Comparison of ENCODE assay signal across 1 cellular context in genomic region chr10:112631501-112632410, GRCh38.
A peak's percentile ranks its signal among the peaks of the same experiment; 100 is the strongest.
TF ChIP-seq lines count a peak whose summit lies in the region.

No MANE protein-coding gene starts in this region.

TF ChIP-seq in HepG2, 621 proteins besides CTCF, POLR2A, EP300 and RAD21 (continued from another document and continues in another):
- no peak for TF ChIP-seq PBX3 (CRISPR knock-in tag; IDR thresholded peaks at IDR 0.05; ENCODE audit: borderline replicate concordance)
- TF ChIP-seq TMF1 (CRISPR knock-in tag; IDR thresholded peaks at IDR 0.05; ENCODE audit: low read depth) = no peak
- TF ChIP-seq ZNF580 (CRISPR knock-in tag; IDR thresholded peaks at IDR 0.05; ENCODE audit: borderline replicate concordance, low read depth) = 0 out of 2 replicates have a peak, but pooled peaks have one; percentile 74
- no peak for TF ChIP-seq KDM2A (CRISPR knock-in tag; IDR thresholded peaks at IDR 0.05; ENCODE audit: borderline replicate concordance, low read depth)
- no peak for TF ChIP-seq ISX (CRISPR knock-in tag; conservative IDR thresholded peaks at IDR 0.05)
- no peak; the same call in 1 of the 2 replicates for TF ChIP-seq ZFP1 (CRISPR knock-in tag; IDR thresholded peaks at IDR 0.05)
- TF ChIP-seq ZNF143 (CRISPR knock-in tag; IDR thresholded peaks at IDR 0.05) = no peak
- TF ChIP-seq ZNF451 (CRISPR knock-in tag; IDR thresholded peaks at IDR 0.05) = no peak
- no peak for TF ChIP-seq ZNF740 (CRISPR knock-in tag; IDR thresholded peaks at IDR 0.05)
- no peak for TF ChIP-seq ZUFSP (CRISPR knock-in tag; IDR thresholded peaks at IDR 0.05; ENCODE audit: borderline replicate concordance)
- no peak for TF ChIP-seq ELK4 (CRISPR knock-in tag; IDR thresholded peaks at IDR 0.05; ENCODE audit: borderline replicate concordance)
- no peak for TF ChIP-seq ZFP36L2 (CRISPR knock-in tag; IDR thresholded peaks at IDR 0.05)
- 0 out of 2 replicates have a peak, but pooled peaks have one; percentile 41 for TF ChIP-seq IRF1 (CRISPR knock-in tag; IDR thresholded peaks at IDR 0.05; ENCODE audit: low read depth)
- TF ChIP-seq ZNF326 (CRISPR knock-in tag; IDR thresholded peaks at IDR 0.05; ENCODE audit: borderline replicate concordance) = no peak
- TF ChIP-seq ZNF792 (CRISPR knock-in tag; IDR thresholded peaks at IDR 0.05) = peak; percentile 80
- TF ChIP-seq ZNF3 (CRISPR knock-in tag; IDR thresholded peaks at IDR 0.05) = no peak
- no peak for TF ChIP-seq IRF9 (CRISPR knock-in tag; IDR thresholded peaks at IDR 0.05; ENCODE audit: borderline replicate concordance)
- TF ChIP-seq SCMH1 (CRISPR knock-in tag; IDR thresholded peaks at IDR 0.05; ENCODE audit: borderline replicate concordance) = no peak
- TF ChIP-seq CENPX (CRISPR knock-in tag; IDR thresholded peaks at IDR 0.05) = no peak
- no peak for TF ChIP-seq ZNF562 (CRISPR knock-in tag; IDR thresholded peaks at IDR 0.05; ENCODE audit: borderline replicate concordance)
- peak; percentile 55 for TF ChIP-seq ASH2L (IDR thresholded peaks at IDR 0.05; ENCODE audit: insufficient read length, low read depth, low read length)
- no peak for TF ChIP-seq SRSF9 (IDR thresholded peaks at IDR 0.05; ENCODE audit: borderline replicate concordance, insufficient read depth, low read depth, low read length, poor library complexity, severe bottlenecking)
- peak; percentile 94 for TF ChIP-seq RCOR2 (CRISPR knock-in tag; IDR thresholded peaks at IDR 0.05)
- no peak for TF ChIP-seq TP53 (CRISPR knock-in tag; conservative IDR thresholded peaks at IDR 0.05)
- TF ChIP-seq ZNF879 (CRISPR knock-in tag; IDR thresholded peaks at IDR 0.05) = no peak
- TF ChIP-seq KAT7 (CRISPR knock-in tag; IDR thresholded peaks at IDR 0.05; ENCODE audit: borderline replicate concordance) = no peak
- TF ChIP-seq NR1H2 (CRISPR knock-in tag; IDR thresholded peaks at IDR 0.05; ENCODE audit: borderline replicate concordance, low read depth) = no peak
- 0 out of 2 replicates have a peak, but pooled peaks have one; percentile 63 for TF ChIP-seq KMT2A (CRISPR knock-in tag; IDR thresholded peaks at IDR 0.05)
- TF ChIP-seq ZFP36 (IDR thresholded peaks at IDR 0.05; ENCODE audit: borderline replicate concordance, low read depth, low read length, partially characterized antibody) = no peak
- peak; percentile 76; the same call in 1 of the 2 replicates for TF ChIP-seq ZMYM3 (CRISPR knock-in tag; IDR thresholded peaks at IDR 0.05)
- TF ChIP-seq ZNF44 (CRISPR knock-in tag; IDR thresholded peaks at IDR 0.05) = no peak
- TF ChIP-seq SIN3A (IDR thresholded peaks at IDR 0.05; ENCODE audit: borderline replicate concordance, low read depth, low read length) = no peak
- no peak for TF ChIP-seq BCL3 (CRISPR knock-in tag; IDR thresholded peaks at IDR 0.05)
- TF ChIP-seq ZNF629 (CRISPR knock-in tag; conservative IDR thresholded peaks at IDR 0.05) = no peak
- TF ChIP-seq PCBP2 (optimal IDR thresholded peaks at IDR 0.05; ENCODE audit: low read depth, low read length, poor library complexity, severe bottlenecking) = no peak
- no peak for TF ChIP-seq EED (CRISPR knock-in tag; IDR thresholded peaks at IDR 0.05)
- no peak for TF ChIP-seq ZBTB10 (CRISPR knock-in tag; IDR thresholded peaks at IDR 0.05; ENCODE audit: borderline replicate concordance)
- TF ChIP-seq NFIC (IDR thresholded peaks at IDR 0.05; ENCODE audit: low read length) = peak; percentile 92
- TF ChIP-seq DDIT3 (CRISPR knock-in tag; IDR thresholded peaks at IDR 0.05) = no peak
- TF ChIP-seq ZNF12 (CRISPR knock-in tag; IDR thresholded peaks at IDR 0.05) = peak; percentile 84
- TF ChIP-seq CREBL2 (CRISPR knock-in tag; IDR thresholded peaks at IDR 0.05; ENCODE audit: borderline replicate concordance) = no peak
- TF ChIP-seq ZSCAN5A (CRISPR knock-in tag; IDR thresholded peaks at IDR 0.05; ENCODE audit: borderline replicate concordance) = no peak
- peak; percentile 85; the same call in 1 of the 2 replicates for TF ChIP-seq ZNF710 (CRISPR knock-in tag; IDR thresholded peaks at IDR 0.05; ENCODE audit: borderline replicate concordance)
- no peak for TF ChIP-seq SP1 (IDR thresholded peaks at IDR 0.05)
- TF ChIP-seq SP1 (CRISPR knock-in tag; IDR thresholded peaks at IDR 0.05) = no peak
